8 cellular contexts compared by ENCODE assay signal in the genomic region with DNA sequence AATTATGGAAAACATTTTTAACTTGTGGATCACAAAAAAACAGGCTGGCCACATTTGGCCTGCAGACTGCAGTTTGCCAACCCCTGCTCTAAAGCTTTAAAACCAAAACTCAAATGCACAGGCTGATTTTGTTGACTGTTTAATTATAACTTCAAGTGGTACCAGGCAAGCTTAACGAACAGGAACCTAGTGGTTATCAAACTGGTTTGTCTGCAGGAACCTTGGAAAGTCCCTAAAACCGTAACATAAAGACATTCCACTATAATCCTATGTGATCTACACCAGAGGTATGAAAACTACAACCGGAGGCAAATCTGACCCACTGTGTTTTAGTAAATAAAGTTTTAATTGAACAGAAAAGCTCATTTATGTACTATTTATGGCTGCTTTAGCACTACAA. TPM values are rescaled to one million over a fixed set of nuclear protein-coding genes. Genes with fewer than 3 reads are reported as not detected.
DNase-seq lines count a peak whose midpoint lies in the region; ATAC-seq and TF ChIP-seq lines count a peak whose summit lies in the region.

No MANE protein-coding gene starts in this region.

- H3K4me1 Mint-ChIP-seq in activated naive CD8-positive, alpha-beta T cell (ENCODE audit: low read depth), result peaks cover 81% of the 10 kb centered on the region

- intact Hi-C loops in left cardiac atrium (cut with DNase I), result no loop called here
- intact Hi-C loops in psoas muscle (cut with DNase I), result no loop called here

- ATAC-seq in left cardiac atrium (no peak), HG03175 (IDR thresholded peaks at IDR 0.05; ENCODE audit: unreplicated experiment) (peak; percentile 52), psoas muscle (no peak)

- no peaks in the 10 kb centered on the region for H3K9me3 Mint-ChIP-seq in activated naive CD8-positive, alpha-beta T cell (ENCODE audit: low read depth)

- no peak for TF ChIP-seq CTCF in cardiac muscle cell (IDR thresholded peaks at IDR 0.05; ENCODE audit: low read depth, low read length)
- no peak for TF ChIP-seq CTCF in psoas muscle (IDR thresholded peaks at IDR 0.05)
- TF ChIP-seq CTCF in coronary artery (IDR thresholded peaks at IDR 0.05), result no peak

- H3K27me3 ChIP-seq in cardiac muscle cell, result no peaks in the 10 kb centered on the region
- H3K27me3 ChIP-seq in psoas muscle (ENCODE audit: insufficient read depth in 3 of 3, low read length in 2 of 3), result no peaks in the 10 kb centered on the region

- H3K9me3 ChIP-seq in cardiac muscle cell (ENCODE audit: low read depth) (no peaks in the 10 kb centered on the region), psoas muscle (no peaks in the 10 kb centered on the region)

- no peaks in the 10 kb centered on the region for H3K27me3 Mint-ChIP-seq in activated naive CD8-positive, alpha-beta T cell

- H3K4me3 ChIP-seq in cardiac muscle cell (no peak overlapping the region), psoas muscle (no peak overlapping the region), coronary artery (no peak overlapping the region)

- H3K36me3 Mint-ChIP-seq in activated naive CD8-positive, alpha-beta T cell, result peaks cover 6% of the 10 kb centered on the region

- peak overlapping the region; percentile 84 for H3K27ac Mint-ChIP-seq in activated naive CD8-positive, alpha-beta T cell

- no peak for DNase-seq in cardiac muscle cell (ENCODE audit: low read depth in 1 of 2, low spot score in 1 of 2)
- DNase-seq in left cardiac atrium, result no peak
- DNase-seq in NCI-H2171 (lab: John Stamatoyannopoulos, UW), result no peak
- DNase-seq in psoas muscle, result no peak
- no peak for DNase-seq in coronary artery (ENCODE audit: low spot score)
- DNase-seq in NCI-H128 (lab: John Stamatoyannopoulos, UW; ENCODE audit: unreplicated experiment), result no peak

- H3K4me3 Mint-ChIP-seq in activated naive CD8-positive, alpha-beta T cell, result peak overlapping the region; percentile 60

- H3K27ac ChIP-seq in cardiac muscle cell, result peak overlapping the region; percentile 57
- no peak overlapping the region for H3K27ac ChIP-seq in psoas muscle
- no peak overlapping the region for H3K27ac ChIP-seq in coronary artery

- 50 to 56% (median 53%) methylated on average over 3 of the region's 3 CpGs for WGBS in psoas muscle, 3 donors

- no peaks in the 10 kb centered on the region for H3K36me3 ChIP-seq in cardiac muscle cell
- no peaks in the 10 kb centered on the region for H3K36me3 ChIP-seq in psoas muscle (ENCODE audit: insufficient read depth in 1 of 2, low read depth in 1 of 2)

- peaks cover 15% of the 10 kb centered on the region for H3K4me1 ChIP-seq in cardiac muscle cell (ENCODE audit: low read depth)
- peaks cover 61% of the 10 kb centered on the region for H3K4me1 ChIP-seq in psoas muscle

RNA-seq across cellular contexts. Expression of a gene that starts 52.4 kb away (rescaled TPM):
- total RNA-seq in cardiac muscle cell, result 49.6 and 81.7 TPM in 2 replicates
- 23.7 and 42.7 TPM in 2 replicates for polyA plus RNA-seq in cardiac muscle cell
- 100 to 1,000 TPM; 118 to 125 TPM for total RNA-seq in left cardiac atrium
- 10 to 100 TPM; 58.6 to 97.4 (median 69.4) TPM for total RNA-seq in psoas muscle
- polyA plus RNA-seq in psoas muscle, result 10 to 100 TPM in 2 of 3 donors, 1 to 10 TPM in 1; 7.3 to 15.7 (median 11.5) TPM
